In genomic region chr17:78343099-78343432, GRCh38 we compare ENCODE assay signal across 9 cellular contexts. TPM values are rescaled to one million over a fixed set of nuclear protein-coding genes. Genes with fewer than 3 reads are reported as not detected.
DNase-seq lines count a peak whose midpoint lies in the region; ATAC-seq, FAIRE-seq and TF ChIP-seq lines count a peak whose summit lies in the region.
"Had no signal": no experiment of that assay in that cellular context is flagged by ENCODE, and none has a peak within 500 bp of the region (broad histone marks: within the 10 kb centered on the region; RNA-seq: fewer than 3 reads in every experiment).

No MANE protein-coding gene starts in this region.

- H3K36me3 ChIP-seq in RWPE2 (ENCODE audit: low read depth): no peaks in the 10 kb centered on the region
- no peaks in the 10 kb centered on the region for H3K36me3 ChIP-seq in mucosa of stomach (ENCODE audit: control insufficient read depth, insufficient read depth, low read length)

- H3K9me3 ChIP-seq in RWPE2 (ENCODE audit: severe bottlenecking) (no peaks in the 10 kb centered on the region), mucosa of stomach (ENCODE audit: control insufficient read depth, low read length) (no peaks in the 10 kb centered on the region)

- peak overlapping the region; percentile 38 for H3K9ac ChIP-seq in mucosa of stomach (ENCODE audit: low read length)

- peak; percentile 52 for FAIRE-seq in GM19239 (lab: Jason Lieb, UNC)

- H3K4me1 ChIP-seq in RWPE2 (ENCODE audit: insufficient read depth, poor library complexity, severe bottlenecking) (peaks cover 54% of the 10 kb centered on the region), mucosa of stomach (ENCODE audit: control insufficient read depth, insufficient read depth, low read length) (peaks cover 53% of the 10 kb centered on the region)

- H3K4me3 ChIP-seq in RWPE2 (ENCODE audit: severe bottlenecking) (no peak overlapping the region), dorsolateral prefrontal cortex (peak overlapping the region in 5 of 59 donors; percentile 48 to 63 (median 57)), mucosa of stomach (ENCODE audit: low read length) (no peak overlapping the region)
- H3K4me3 ChIP-seq: SK-N-MC had no signal

- intact Hi-C loops in dorsolateral prefrontal cortex (cut with DNase I): loop anchor here (1.0 to 5.0 kb wide), 3 partner anchors 17 to 79 kb away; partner anchors contain the start of genes PGS1 (in 1 of the 2) and SOCS3 (in 1 of the 2)

- DNase-seq in GM19239 (ENCODE audit: insufficient read length, low spot score): no peak
- no peak for DNase-seq in RWPE2 (ENCODE audit: low spot score)
- DNase-seq in dorsolateral prefrontal cortex: peak in 1 of 10 donors; percentile 65
- DNase-seq in activated CD4-positive, CD25-positive, alpha-beta regulatory T cell (lab: John Stamatoyannopoulos, UW): no peak
- no peak for DNase-seq in stimulated activated naive CD4-positive, alpha-beta T cell (lab: John Stamatoyannopoulos, UW)
- no peak for DNase-seq in HuH-7.5 (ENCODE audit: low spot score)

- H3K27me3 ChIP-seq in RWPE2 (ENCODE audit: insufficient read depth, poor library complexity, severe bottlenecking) (no peaks in the 10 kb centered on the region), dorsolateral prefrontal cortex (no peaks in the 10 kb centered on the region), mucosa of stomach (ENCODE audit: control insufficient read depth, insufficient read depth, low read length) (no peaks in the 10 kb centered on the region)

- H3K27ac ChIP-seq in RWPE2 (ENCODE audit: poor library complexity, severe bottlenecking): peak overlapping the region; percentile 94
- peak overlapping the region in 52 of 59 donors; percentile 5 to 95 (median 86) for H3K27ac ChIP-seq in dorsolateral prefrontal cortex
- H3K27ac ChIP-seq: SK-N-MC had no signal

- ATAC-seq in RWPE2 (ENCODE audit: low read depth): peak; percentile 44
- ATAC-seq in GM21367 (IDR thresholded peaks at IDR 0.05; ENCODE audit: unreplicated experiment): no peak

- no peak for TF ChIP-seq CTCF in RWPE2 (IDR thresholded peaks at IDR 0.05; ENCODE audit: poor library complexity, severe bottlenecking)
- no peak for TF ChIP-seq CTCF in dorsolateral prefrontal cortex (IDR thresholded peaks at IDR 0.05 in 54 of 56, conservative IDR thresholded peaks at IDR 0.05 in 2 of 56; ENCODE audit: low read depth in 1 of 56, partially characterized antibody in 56 of 56)

RNA-seq across cellular contexts. Expression of gene SOCS3, which starts 16.8 kb away (rescaled TPM):
- 100 to 1,000 TPM in 6 of 120 experiments, 10 to 100 TPM in 80, 1 to 10 TPM in 34; 1.7 to 175 (median 17.1) TPM for total RNA-seq in dorsolateral prefrontal cortex

RNA-seq across cellular contexts. Expression of gene PGS1, which starts 35.4 kb away (rescaled TPM):
- 10 to 100 TPM; 40.3 to 89.2 (median 57.6) TPM for total RNA-seq in dorsolateral prefrontal cortex
